Comparison of ENCODE assay signal across 28 cellular contexts in the genomic region with DNA sequence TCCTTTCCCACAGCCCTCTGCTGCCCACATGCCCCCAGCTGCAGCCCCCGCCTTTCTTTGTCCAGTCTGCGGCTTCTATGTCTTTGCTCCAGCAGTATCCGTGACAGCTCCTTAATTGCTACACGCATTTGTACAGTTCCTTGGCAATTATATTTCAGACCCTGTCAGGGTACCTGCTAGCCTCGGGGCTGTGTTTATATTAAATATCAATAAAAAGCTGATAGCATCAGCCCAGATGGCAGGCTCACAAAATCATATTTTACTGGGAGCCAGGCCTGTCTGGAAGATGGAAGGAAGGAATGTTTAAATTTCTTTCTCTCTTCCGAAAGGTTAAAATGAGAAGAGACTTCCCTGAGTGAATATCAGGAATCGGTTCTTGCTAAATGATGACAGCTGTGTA.
"Had no signal": no experiment of that assay in that cellular context is flagged by ENCODE, and none has a peak within 500 bp of the region (broad histone marks: within the 10 kb centered on the region; RNA-seq: fewer than 3 reads in every experiment).

No MANE protein-coding gene starts in this region.

- H3K36me3 ChIP-seq: left ventricle myocardium inferior, neural progenitor cell, neutrophil, ovary, stomach, thyroid gland, transverse colon, upper lobe of left lung, vagina had no signal

- ATAC-seq: left colon; natural killer cell; right cardiac atrium; sciatic nerve; stimulated activated naive B cell treated with anti-CD40 and anti-IgM and Interleukin-4, amounts not matched to agents 10 μg/mL and 1 μg/mL and 100 μg/mL, for 72 hours; stimulated activated naive CD8-positive, alpha-beta T cell treated with anti-CD3 and anti-CD28 coated beads, Interleukin-15, Interleukin-2, amounts not matched to agents 100 U/mL and 50 U/mL, for 24 hours had no signal

- H3K27ac ChIP-seq: left ventricle myocardium inferior, neural progenitor cell, neutrophil, ovary, skin epidermis, stomach, testis, thyroid gland, transverse colon, upper lobe of left lung, vagina had no signal

- DNase-seq: immature natural killer cell; kidney; left colon; left ventricle myocardium inferior; mesendoderm; naive B cell; natural killer cell; nephron progenitor cell; ovary; retina; right cardiac atrium; stimulated activated CD4-positive, alpha-beta T cell treated with anti-CD3 and anti-CD28 coated beads, Interleukin-12 subunit alpha, Interleukin-12 subunit beta, amount 100 ng/mL, for 4 hours; stimulated activated CD4-positive, alpha-beta T cell treated with anti-CD3 and anti-CD28 coated beads, Interleukin-15, amount 100 ng/mL, for 24 hours; stimulated activated CD4-positive, alpha-beta T cell treated with anti-CD3 and anti-CD28 coated beads, Interleukin-2, amount 100 ng/mL, for 24 hours; stimulated activated CD4-positive, alpha-beta T cell treated with anti-CD3 and anti-CD28 coated beads, Interleukin-4, amount 100 ng/mL, for 1 hour; stimulated activated naive B cell treated with anti-CD40 and anti-IgM and Interleukin-4, amounts not matched to agents 10 μg/mL and 1 μg/mL and 100 μg/mL, for 72 hours; stimulated activated naive CD8-positive, alpha-beta T cell treated with anti-CD3 and anti-CD28 coated beads, Interleukin-15, Interleukin-2, amounts not matched to agents 100 U/mL and 50 U/mL, for 24 hours; stomach; testis; thyroid gland; transverse colon had no signal

- H3K4me3 ChIP-seq: left ventricle myocardium inferior, lung, neural progenitor cell, ovary, skin epidermis, stomach, testis, thyroid gland, transverse colon, upper lobe of left lung, vagina had no signal

- H3K4me1 ChIP-seq: left ventricle myocardium inferior, neural progenitor cell, stomach, transverse colon, upper lobe of left lung, vagina had no signal

- H3K4me2 ChIP-seq: neural progenitor cell had no signal

- H3K27me3 ChIP-seq: neural progenitor cell, neutrophil, ovary, stomach, testis, thyroid gland, transverse colon, upper lobe of left lung, vagina had no signal

- H3K9me3 ChIP-seq: left ventricle myocardium inferior, neutrophil, ovary, stomach, testis, thyroid gland, transverse colon, upper lobe of left lung, vagina had no signal

- H2AFZ ChIP-seq: neural progenitor cell had no signal
